13 cellular contexts compared by ENCODE assay signal in the genomic region with DNA sequence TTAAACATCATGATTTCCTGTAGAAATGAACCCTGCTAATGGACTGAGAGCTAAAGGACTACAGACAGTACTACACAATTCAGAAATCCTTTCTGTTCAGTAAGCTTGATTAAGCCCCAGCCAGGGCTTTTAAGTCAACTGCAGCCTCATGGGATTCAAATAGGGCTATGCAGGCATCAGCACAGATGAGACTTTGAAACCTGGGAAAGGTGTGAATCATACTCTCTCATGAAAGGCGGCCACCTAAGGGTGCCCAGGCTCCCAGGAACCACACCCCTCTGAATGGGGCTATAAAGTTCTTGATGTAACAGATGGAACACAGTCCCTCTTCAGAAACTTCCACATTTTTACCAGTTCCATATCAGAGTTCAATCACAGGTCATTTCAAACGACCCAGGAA. TPM values are rescaled to one million over a fixed set of nuclear protein-coding genes. Genes with fewer than 3 reads are reported as not detected.
DNase-seq lines count a peak whose midpoint lies in the region; ATAC-seq, FAIRE-seq and TF ChIP-seq lines count a peak whose summit lies in the region.
"Had no signal": no experiment of that assay in that cellular context is flagged by ENCODE, and none has a peak within 500 bp of the region (broad histone marks: within the 10 kb centered on the region; RNA-seq: fewer than 3 reads in every experiment).

No MANE protein-coding gene starts in this region.

- no peak overlapping the region for H4K91ac ChIP-seq in H1 (replicated peaks; ENCODE audit: insufficient read length, low read length)

- H3K27me3 ChIP-seq in H1 (replicated peaks in 1 of 4; ENCODE audit: control insufficient read depth in 3 of 4, extremely low read depth in 1 of 4, insufficient read depth in 3 of 4, low read length in 3 of 4) (no peaks in the 10 kb centered on the region), osteoblast (ENCODE audit: insufficient read depth, low read length) (no peaks in the 10 kb centered on the region)

- H2BK20ac ChIP-seq in H1 (ENCODE audit: low read length), result no peak overlapping the region

- H2AK5ac ChIP-seq in H1 (ENCODE audit: low read depth, low read length), result no peak overlapping the region

- WGBS in H1 (ENCODE audit: extremely low coverage in 1 of 2, insufficient coverage in 1 of 2, insufficient read length in 1 of 2, insufficient replicate concordance in 2 of 2, low coverage in 1 of 2, low lambda C conversion rate in 2 of 2, missing lambda C conversion rate in 1 of 2), 2 experiments, result 68% methylated on average over 2 of the region's 2 CpGs; no CpG with 5 or more reads in 1 of the 2 experiments

- no peak overlapping the region for H2BK12ac ChIP-seq in H1 (ENCODE audit: low read depth, low read length)

- no peak for TF ChIP-seq CTCF in H1 (IDR thresholded peaks at IDR 0.05; ENCODE audit: control extremely low read depth in 1 of 3, insufficient read depth in 1 of 3, low read depth in 1 of 3, low read length in 3 of 3)
- no peak for TF ChIP-seq CTCF in osteoblast (IDR thresholded peaks at IDR 0.05; ENCODE audit: extremely low read depth, low read depth, low read length)

- H3K23ac ChIP-seq in H1 (ENCODE audit: insufficient read length), result no peak overlapping the region

- FAIRE-seq in H1 (lab: Jason Lieb, UNC), result no peak

- H3K14ac ChIP-seq in H1 (ENCODE audit: insufficient read length), result no peak overlapping the region

- POLR2A ChIA-PET in H1 (lab: Charles Lee; ENCODE audit: partially characterized antibody), result interaction anchor here (0.9 kb wide), 1 partner anchor 183 kb away, joined by 3 read pairs; a partner anchor contains a TSS

- H4K20me1 ChIP-seq in H1 (replicated peaks in 1 of 2; ENCODE audit: control insufficient read depth in 1 of 2, insufficient read depth in 2 of 2, low read length in 2 of 2) (no peaks in the 10 kb centered on the region), osteoblast (ENCODE audit: insufficient read depth, low read length) (no peaks in the 10 kb centered on the region)

- H3K9me3 ChIP-seq in H1 (ENCODE audit: insufficient read depth in 2 of 2, low read depth in 1 of 2, low read length in 1 of 2), result no peaks in the 10 kb centered on the region
- H3K9me3 ChIP-seq in osteoblast (ENCODE audit: low read depth, low read length), result no peaks in the 10 kb centered on the region
- H3K9me3 ChIP-seq: prostate gland had no signal

- no peak for TF ChIP-seq RAD21 in H1 (IDR thresholded peaks at IDR 0.05 in 1 of 2, conservative IDR thresholded peaks at IDR 0.05 in 1 of 2; ENCODE audit: low read depth in 2 of 2, low read length in 2 of 2)

- 0 out of 4 replicates have a peak overlapping the region, but pooled peaks have one; percentile 27 to 55 for H3K4me2 ChIP-seq in H1 (ENCODE audit: insufficient read depth in 1 of 2, low read depth in 2 of 2, low read length in 2 of 2)
- no peak overlapping the region for H3K4me2 ChIP-seq in osteoblast (ENCODE audit: insufficient read depth, low read length)

- H3K4me3 ChIP-seq in H1 (ENCODE audit: extremely low read depth in 1 of 4, insufficient read depth in 2 of 4, low read depth in 3 of 4, low read length in 4 of 4) (no peak overlapping the region), osteoblast (ENCODE audit: insufficient read depth, low read length) (no peak overlapping the region)
- H3K4me3 ChIP-seq: prostate gland had no signal

- H2BK5ac ChIP-seq in H1 (ENCODE audit: low read depth, low read length), result no peak overlapping the region

- no peak overlapping the region for H3K56ac ChIP-seq in H1 (replicated peaks; ENCODE audit: insufficient read length, low read depth, low read length)

- no peak overlapping the region for H3K9ac ChIP-seq in H1 (replicated peaks in 1 of 4; ENCODE audit: extremely low read depth in 1 of 4, low read depth in 3 of 4, low read length in 3 of 4)

- no peak for TF ChIP-seq POLR2A in H1 (IDR thresholded peaks at IDR 0.05; ENCODE audit: control extremely low read depth in 1 of 2, low read depth in 2 of 2, low read length in 2 of 2)

- DNase-seq in NCI-H345 (lab: John Stamatoyannopoulos, UW) (peak; percentile 42), NCI-H345 treated with DMSO at 0.1 percent for 48 hours (lab: John Stamatoyannopoulos, UW; ENCODE audit: unreplicated experiment) (no peak), NCI-H1436 treated with DMSO at 0.1 percent for 48 hours (lab: John Stamatoyannopoulos, UW) (peak; percentile 96), H1 (ENCODE audit: low read depth in 1 of 2, low spot score in 2 of 2) (no peak), renal cortical epithelial cell (ENCODE audit: low read depth) (peak; percentile 46), osteoblast (ENCODE audit: insufficient read length, low spot score, missing footprints) (no peak)
- no peak for DNase-seq in NK-92 treated with Interleukin-12 subunit alpha and Interleukin-12 subunit beta, amount 100 ng/mL, for 24 hours (lab: John Stamatoyannopoulos, UW)
- DNase-seq: activated CD8-positive, alpha-beta T cell treated with anti-CD3 and anti-CD28 coated beads, Interleukin-2, amount 10 ng/mL, durations not matched to agents 7 days and 5 days; CD8-positive, alpha-beta T cell; cortex of kidney; KG1 had no signal

- H3K4me1 ChIP-seq in H1 (replicated peaks in 1 of 4; ENCODE audit: control insufficient read depth in 3 of 4, insufficient read depth in 4 of 4, low read length in 3 of 4) (peaks cover 0 to 18% (median 15%) of the 10 kb centered on the region in 4 experiments), osteoblast (ENCODE audit: insufficient read depth, low read length) (peaks cover 4% of the 10 kb centered on the region)
- H3K4me1 ChIP-seq: prostate gland had no signal

- no peak overlapping the region for H4K5ac ChIP-seq in H1 (ENCODE audit: insufficient read length, low read depth, low read length)

- H2AFZ ChIP-seq in H1 (ENCODE audit: low read length), result no peak overlapping the region
- H2AFZ ChIP-seq in osteoblast (ENCODE audit: low read length), result no peak overlapping the region

- H4K8ac ChIP-seq in H1 (ENCODE audit: extremely low read depth, insufficient read depth, low read length), result no peak overlapping the region

- H3K79me1 ChIP-seq in H1 (ENCODE audit: low read depth, low read length), result no peaks in the 10 kb centered on the region

- no peak for ATAC-seq in HG02973 (IDR thresholded peaks at IDR 0.05; ENCODE audit: unreplicated experiment)
- ATAC-seq: activated CD8-positive, alpha-beta T cell treated with anti-CD3 and anti-CD28 coated beads, Interleukin-2, amount 10 ng/mL, durations not matched to agents 7 days and 5 days; CD8-positive, alpha-beta T cell had no signal

- H3K23me2 ChIP-seq in H1 (ENCODE audit: low read depth, low read length), result no peaks in the 10 kb centered on the region

- TF ChIP-seq EP300 in H1 (IDR thresholded peaks at IDR 0.05; ENCODE audit: borderline replicate concordance in 1 of 2, low read depth in 2 of 2, low read length in 2 of 2), result no peak

- no peak overlapping the region for H3K18ac ChIP-seq in H1 (ENCODE audit: extremely low read depth, low read length)

- H3K27ac ChIP-seq in H1 (ENCODE audit: low read depth, low read length) (no peak overlapping the region), osteoblast (ENCODE audit: low read depth, low read length) (no peak overlapping the region)
- H3K27ac ChIP-seq: prostate gland had no signal

- H3K4ac ChIP-seq in H1 (replicated peaks; ENCODE audit: insufficient read length, low read depth, low read length), result no peak overlapping the region

- no peak overlapping the region for H2BK120ac ChIP-seq in H1 (replicated peaks; ENCODE audit: low read depth, low read length)

- CTCF ChIA-PET in H1 (lab: Charles Lee; ENCODE audit: partially characterized antibody), result interaction anchor here (1.5 kb wide), 1 partner anchor 402 kb away, joined by 3 read pairs; no protein-coding TSS in a partner anchor

- H3K79me2 ChIP-seq in H1 (ENCODE audit: control insufficient read depth in 1 of 2, insufficient read depth in 2 of 2, low read length in 2 of 2), result peaks cover 0 to 21% of the 10 kb centered on the region in 2 experiments; a peak in 2 of 4 replicates
- H3K79me2 ChIP-seq in osteoblast (ENCODE audit: insufficient read depth, low read length), result no peaks in the 10 kb centered on the region

- H3K36me3 ChIP-seq in H1 (ENCODE audit: control insufficient read depth in 2 of 4, insufficient read depth in 4 of 4, low read length in 3 of 4) (no peaks in the 10 kb centered on the region; a peak in 1 of 8 replicates), osteoblast (ENCODE audit: insufficient read depth, low read length) (no peaks in the 10 kb centered on the region)
- H3K36me3 ChIP-seq: prostate gland had no signal

- no peak overlapping the region for H2BK15ac ChIP-seq in H1 (ENCODE audit: low read length)

TF ChIP-seq in H1, 55 proteins besides CTCF, POLR2A, EP300 and RAD21 (continues in another document):
- TF ChIP-seq CREB1 (IDR thresholded peaks at IDR 0.05), result no peak
- no peak for TF ChIP-seq ASH2L (IDR thresholded peaks at IDR 0.05; ENCODE audit: low read length)
- TF ChIP-seq, protein P1, sequence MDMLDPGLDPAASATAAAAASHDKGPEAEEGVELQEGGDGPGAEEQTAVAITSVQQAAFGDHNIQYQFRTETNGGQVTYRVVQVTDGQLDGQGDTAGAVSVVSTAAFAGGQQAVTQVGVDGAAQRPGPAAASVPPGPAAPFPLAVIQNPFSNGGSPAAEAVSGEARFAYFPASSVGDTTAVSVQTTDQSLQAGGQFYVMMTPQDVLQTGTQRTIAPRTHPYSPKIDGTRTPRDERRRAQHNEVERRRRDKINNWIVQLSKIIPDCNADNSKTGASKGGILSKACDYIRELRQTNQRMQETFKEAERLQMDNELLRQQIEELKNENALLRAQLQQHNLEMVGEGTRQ (IDR thresholded peaks at IDR 0.05; ENCODE audit: low read length), result no peak
- TF ChIP-seq NRF1 (IDR thresholded peaks at IDR 0.05; ENCODE audit: low read depth, low read length), result no peak
- no peak for TF ChIP-seq JUND (IDR thresholded peaks at IDR 0.05; ENCODE audit: low read length)
- no peak for TF ChIP-seq CTBP2 (IDR thresholded peaks at IDR 0.05; ENCODE audit: borderline replicate concordance, insufficient read depth, insufficient read length, low read length)
- TF ChIP-seq, protein P2, sequence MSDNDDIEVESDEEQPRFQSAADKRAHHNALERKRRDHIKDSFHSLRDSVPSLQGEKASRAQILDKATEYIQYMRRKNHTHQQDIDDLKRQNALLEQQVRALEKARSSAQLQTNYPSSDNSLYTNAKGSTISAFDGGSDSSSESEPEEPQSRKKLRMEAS (IDR thresholded peaks at IDR 0.05), result no peak
- no peak for TF ChIP-seq SP2 (IDR thresholded peaks at IDR 0.05; ENCODE audit: low read length)

RNA-seq across cellular contexts. Expression of a gene that starts 7.6 kb away (rescaled TPM):
- 12.0 and 13.2 TPM in 2 replicates for total RNA-seq in H1 (2021; fragmentation: NEBNext Ultra II Directional; extraction: Animal tissue kit (Norgen Biotek cat#: 25700))
- polyA plus RNA-seq in H1 (2011; rRNA removed), result 7.7 and 11.5 TPM in 2 replicates
- polyA plus RNA-seq in H1 (2011; cell fraction: cytosol; rRNA removed), result 9.8 TPM
- 19.7 TPM for polyA plus RNA-seq in H1 (2011; cell fraction: nucleus; rRNA removed)
- polyA plus RNA-seq in H1 (2012, experiment 1 of 2), result 7.1 to 9.0 TPM (median 7.9 TPM) in 4 replicates
- polyA plus RNA-seq in H1 (2012, experiment 2 of 2), result 0.62 TPM
- 4.2 TPM for polyA plus RNA-seq in H1 (2013, experiment 1 of 2)
- 4.0 TPM for polyA plus RNA-seq in H1 (2013, experiment 2 of 2)
- 13.6 and 18.9 TPM in 2 replicates for polyA minus RNA-seq in H1 (2011; rRNA and poly(A)+ RNA removed)
- 9.7 TPM for polyA minus RNA-seq in H1 (2011; cell fraction: cytosol; rRNA and poly(A)+ RNA removed)
- 29.5 TPM for polyA minus RNA-seq in H1 (2011; cell fraction: nucleus; rRNA and poly(A)+ RNA removed)
- total RNA-seq in renal cortical epithelial cell, result 22.6 and 78.2 TPM in 2 replicates
- 6.9 and 8.0 TPM in 2 replicates for total RNA-seq in osteoblast

Comparison
In these comparisons a context has a peak if more than half of its experiments do, and no peak if none do; other contexts are left out.
1. DNase-seq: peak in NCI-H345 (single experiment), NCI-H1436 treated with DMSO at 0.1 percent for 48 hours (single experiment) and renal cortical epithelial cell (single experiment); none in NCI-H345 treated with DMSO at 0.1 percent for 48 hours (single experiment), H1 (0 of 2), NK-92 treated with Interleukin-12 subunit alpha and Interleukin-12 subunit beta, amount 100 ng/mL, for 24 hours (single experiment) and osteoblast (single experiment).